Comparison of ENCODE assay signal across 18 cellular contexts in the genomic region with DNA sequence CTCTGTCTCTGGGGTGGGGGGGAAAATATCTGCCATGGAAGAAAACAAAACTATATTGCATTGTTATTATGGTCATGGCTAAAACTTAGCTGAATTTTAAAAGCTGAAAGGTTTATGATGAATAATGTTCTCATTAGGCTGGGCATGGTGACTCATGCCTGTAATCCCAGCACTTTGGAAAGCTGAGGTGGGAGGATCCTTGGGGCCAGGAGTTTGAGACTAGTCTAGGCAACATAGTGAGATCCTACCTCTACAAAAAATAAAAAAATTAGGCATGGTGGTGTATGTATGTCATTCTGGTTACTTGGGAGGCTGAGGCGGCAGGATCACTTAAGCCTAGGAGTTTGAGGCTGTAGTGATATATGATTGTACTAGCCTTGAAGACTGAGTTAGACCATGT. TPM values are rescaled to one million over a fixed set of nuclear protein-coding genes. Genes with fewer than 3 reads are reported as not detected.
DNase-seq lines count a peak whose midpoint lies in the region; ATAC-seq, FAIRE-seq and TF ChIP-seq lines count a peak whose summit lies in the region.
"Had no signal": no experiment of that assay in that cellular context is flagged by ENCODE, and none has a peak within 500 bp of the region (broad histone marks: within the 10 kb centered on the region; RNA-seq: fewer than 3 reads in every experiment).

No MANE protein-coding gene starts in this region.

- H4K20me1 ChIP-seq in GM23338 (replicated peaks; ENCODE audit: insufficient read depth) = 0 out of 2 replicates have a peak, but pooled peaks cover 3% of the 10 kb centered on the region

- H2AK5ac ChIP-seq in mesenchymal stem cell (ENCODE audit: low read length, severe bottlenecking) = no peak overlapping the region

- TF ChIP-seq CTCF in cardiac fibroblast (IDR thresholded peaks at IDR 0.05; ENCODE audit: low read depth, low read length) (no peak), GM23338 (conservative IDR thresholded peaks at IDR 0.05; ENCODE audit: low read depth in 2 of 2) (no peak)

- H3K27ac ChIP-seq in mesenchymal stem cell (ENCODE audit: low read length, poor library complexity, severe bottlenecking) (no peak overlapping the region), GM23338 (ENCODE audit: low read depth) (no peak overlapping the region)
- H3K27ac ChIP-seq: PC-9 had no signal

- H3K27me3 Mint-ChIP-seq in GM23338 (ENCODE audit: insufficient read depth, low read depth, poor library complexity) = peaks cover 8% of the 10 kb centered on the region
- H3K27me3 Mint-ChIP-seq in activated T-cell treated with anti-CD3 and anti-CD28 coated beads, Interleukin-2, amount 50 U/mL, for 4 hours (ENCODE audit: low read depth) = no peaks in the 10 kb centered on the region
- H3K27me3 Mint-ChIP-seq: activated CD4-positive, alpha-beta memory T cell treated with anti-CD3 and anti-CD28 coated beads for 36 hours; naive thymus-derived CD4-positive, alpha-beta T cell had no signal

- no peak overlapping the region for H3K4ac ChIP-seq in mesenchymal stem cell (ENCODE audit: low read depth in 1 of 2, low read length in 2 of 2)

- peaks cover 0 to 11% of the 10 kb centered on the region in 2 experiments for H3K36me3 ChIP-seq in mesenchymal stem cell (ENCODE audit: control insufficient read depth in 1 of 2, insufficient read depth in 2 of 2, low read depth in 1 of 2, low read length in 2 of 2)
- H3K36me3 ChIP-seq in GM23338 (ENCODE audit: insufficient read depth) = no peaks in the 10 kb centered on the region

- H3K4me3 ChIP-seq in cardiac fibroblast (replicated peaks in 1 of 2; ENCODE audit: low read depth in 2 of 2, low read length in 2 of 2) (no peak overlapping the region), mesenchymal stem cell (ENCODE audit: insufficient read depth in 1 of 2, low read depth in 1 of 2, low read length in 2 of 2) (no peak overlapping the region), GM23338 (no peak overlapping the region)
- H3K4me3 ChIP-seq: lung, PC-9 had no signal

- peaks cover 7% of the 10 kb centered on the region for H3K4me1 Mint-ChIP-seq in GM23338
- peaks cover 3% of the 10 kb centered on the region for H3K4me1 Mint-ChIP-seq in activated T-cell treated with anti-CD3 and anti-CD28 coated beads, Interleukin-2, amount 50 U/mL, for 4 hours (ENCODE audit: low read depth)

- H3K79me1 ChIP-seq in mesenchymal stem cell (replicated peaks; ENCODE audit: low read length, poor library complexity, severe bottlenecking) = peaks cover 18% of the 10 kb centered on the region

- 89% methylated on average over 1 of the region's 1 CpG for WGBS in mesenchymal stem cell

- H3K4me2 ChIP-seq in mesenchymal stem cell (ENCODE audit: low read length, poor library complexity, severe bottlenecking) (no peak overlapping the region), GM23338 (no peak overlapping the region)
- H3K4me2 ChIP-seq: PC-9 had no signal

- no peak overlapping the region for H2BK5ac ChIP-seq in mesenchymal stem cell (ENCODE audit: low read depth, low read length, poor library complexity, severe bottlenecking)

- H3K4me1 ChIP-seq in mesenchymal stem cell (ENCODE audit: control insufficient read depth, insufficient read depth, low read depth, low read length) (no peaks in the 10 kb centered on the region), GM23338 (ENCODE audit: insufficient read depth) (no peaks in the 10 kb centered on the region)

- no peaks in the 10 kb centered on the region for H3F3A ChIP-seq in GM23338 (replicated peaks; ENCODE audit: low read depth)

- no peak for FAIRE-seq in RCC 7860 (lab: Jason Lieb, UNC)
- FAIRE-seq: GM12891 had no signal

- H2AFZ ChIP-seq in mesenchymal stem cell (ENCODE audit: low read depth, low read length) (no peak overlapping the region), GM23338 (no peak overlapping the region)
- H2AFZ ChIP-seq: PC-9 had no signal

- no peak overlapping the region for H3K9ac ChIP-seq in mesenchymal stem cell (ENCODE audit: low read length)

- H3K14ac ChIP-seq in mesenchymal stem cell (ENCODE audit: low read length in 2 of 2) = no peak overlapping the region

- no peaks in the 10 kb centered on the region for H3K9me3 Mint-ChIP-seq in GM23338
- H3K9me3 Mint-ChIP-seq in activated T-cell treated with anti-CD3 and anti-CD28 coated beads, Interleukin-2, amount 50 U/mL, for 4 hours = no peaks in the 10 kb centered on the region
- H3K9me3 Mint-ChIP-seq: activated CD4-positive, alpha-beta memory T cell treated with anti-CD3 and anti-CD28 coated beads for 36 hours; naive thymus-derived CD4-positive, alpha-beta T cell had no signal

- H2BK120ac ChIP-seq in mesenchymal stem cell (ENCODE audit: low read depth, low read length) = no peak overlapping the region

- no peaks in the 10 kb centered on the region for H3K27me3 ChIP-seq in mesenchymal stem cell (ENCODE audit: control insufficient read depth in 1 of 2, insufficient read depth in 1 of 2, low read length in 2 of 2)
- H3K27me3 ChIP-seq in GM23338 (ENCODE audit: insufficient read depth) = no peaks in the 10 kb centered on the region

- no peak overlapping the region for H4K91ac ChIP-seq in mesenchymal stem cell (ENCODE audit: low read length)

- H3K9me2 ChIP-seq in GM23338 (ENCODE audit: insufficient read depth) = no peaks in the 10 kb centered on the region

- H3K4me3 Mint-ChIP-seq in GM23338 = no peak overlapping the region
- H3K4me3 Mint-ChIP-seq in activated T-cell treated with anti-CD3 and anti-CD28 coated beads, Interleukin-2, amount 50 U/mL, for 4 hours = no peak overlapping the region
- H3K4me3 Mint-ChIP-seq: activated CD4-positive, alpha-beta memory T cell treated with anti-CD3 and anti-CD28 coated beads for 36 hours; naive thymus-derived CD4-positive, alpha-beta T cell had no signal

- H3K9me3 ChIP-seq in mesenchymal stem cell (ENCODE audit: control insufficient read depth, low read length) = no peaks in the 10 kb centered on the region

- DNase-seq in ELR (ENCODE audit: low read depth) = peak; percentile 68
- peak; percentile 20 for DNase-seq in NCI-H226
- DNase-seq in cardiac fibroblast (ENCODE audit: low read depth in 2 of 2) = peak; percentile 8 to 45
- peak; percentile 24 for DNase-seq in mesenchymal stem cell
- DNase-seq in GM23338 (ENCODE audit: low spot score) = no peak
- no peak for DNase-seq in RCC 7860 (ENCODE audit: low spot score)
- DNase-seq in activated T-cell treated with anti-CD3 and anti-CD28 coated beads, Interleukin-2, amount 50 U/mL, for 4 hours = no peak
- DNase-seq in NCI-H1694 (lab: John Stamatoyannopoulos, UW) = no peak
- DNase-seq: activated CD4-positive, alpha-beta memory T cell treated with anti-CD3 and anti-CD28 coated beads for 36 hours; AML-193; GDM1; naive thymus-derived CD4-positive, alpha-beta T cell; NCI-H1092; NCI-H69; PC-9; stimulated activated CD4-positive, alpha-beta T cell treated with anti-CD3 and anti-CD28 coated beads, Interleukin-4, amount 100 ng/mL, for 1 hour had no signal

- no peak overlapping the region for H4K8ac ChIP-seq in mesenchymal stem cell (ENCODE audit: low read length)

- H3K27ac Mint-ChIP-seq in GM23338 = no peak overlapping the region
- H3K27ac Mint-ChIP-seq: activated CD4-positive, alpha-beta memory T cell treated with anti-CD3 and anti-CD28 coated beads for 36 hours had no signal

- ATAC-seq in GM23338 = no peak
- ATAC-seq in activated T-cell treated with anti-CD3 and anti-CD28 coated beads, Interleukin-2, amount 50 U/mL, for 4 hours = no peak
- ATAC-seq: naive thymus-derived CD4-positive, alpha-beta T cell had no signal

- H2BK12ac ChIP-seq in mesenchymal stem cell (ENCODE audit: low read length in 2 of 2) = no peak overlapping the region

- no peak overlapping the region for H2BK15ac ChIP-seq in mesenchymal stem cell (ENCODE audit: low read depth, poor library complexity, severe bottlenecking)

- peaks cover 27% of the 10 kb centered on the region for H3K79me2 ChIP-seq in GM23338 (replicated peaks; ENCODE audit: insufficient read depth)

- no peak overlapping the region for H3K23ac ChIP-seq in mesenchymal stem cell (ENCODE audit: low read length in 2 of 2)

- H3K18ac ChIP-seq in mesenchymal stem cell (ENCODE audit: low read depth in 1 of 2, low read length in 2 of 2) = no peak overlapping the region

- H3K36me3 Mint-ChIP-seq in GM23338 (ENCODE audit: low read depth) = peaks cover 16% of the 10 kb centered on the region
- H3K36me3 Mint-ChIP-seq in activated T-cell treated with anti-CD3 and anti-CD28 coated beads, Interleukin-2, amount 50 U/mL, for 4 hours (ENCODE audit: insufficient read depth) = peaks cover 15% of the 10 kb centered on the region

TF ChIP-seq in GM23338, 12 proteins besides CTCF, POLR2A, EP300 and RAD21 (continues in another document):
- no peak for TF ChIP-seq ZNF114 (CRISPR knock-in tag; IDR thresholded peaks at IDR 0.05)
- no peak for TF ChIP-seq STAT1 (IDR thresholded peaks at IDR 0.05; ENCODE audit: unreplicated experiment)
- TF ChIP-seq POLR2AphosphoS5 (IDR thresholded peaks at IDR 0.05; ENCODE audit: low read depth) = no peak
- TF ChIP-seq, protein P1, sequence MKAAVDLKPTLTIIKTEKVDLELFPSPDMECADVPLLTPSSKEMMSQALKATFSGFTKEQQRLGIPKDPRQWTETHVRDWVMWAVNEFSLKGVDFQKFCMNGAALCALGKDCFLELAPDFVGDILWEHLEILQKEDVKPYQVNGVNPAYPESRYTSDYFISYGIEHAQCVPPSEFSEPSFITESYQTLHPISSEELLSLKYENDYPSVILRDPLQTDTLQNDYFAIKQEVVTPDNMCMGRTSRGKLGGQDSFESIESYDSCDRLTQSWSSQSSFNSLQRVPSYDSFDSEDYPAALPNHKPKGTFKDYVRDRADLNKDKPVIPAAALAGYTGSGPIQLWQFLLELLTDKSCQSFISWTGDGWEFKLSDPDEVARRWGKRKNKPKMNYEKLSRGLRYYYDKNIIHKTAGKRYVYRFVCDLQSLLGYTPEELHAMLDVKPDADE (IDR thresholded peaks at IDR 0.05) = no peak
- TF ChIP-seq CREB1 (CRISPR knock-in tag; IDR thresholded peaks at IDR 0.05; ENCODE audit: low read depth) = no peak
- no peak for TF ChIP-seq NANOG (IDR thresholded peaks at IDR 0.05; ENCODE audit: borderline replicate concordance)
- no peak for TF ChIP-seq EZH2 (IDR thresholded peaks at IDR 0.05; ENCODE audit: low read depth, unreplicated experiment)

RNA-seq across cellular contexts. Expression of a gene that starts 44.5 kb away (rescaled TPM):
- polyA plus RNA-seq in mesenchymal stem cell (2013, experiment 1 of 2) = 11.3 TPM
- 10.3 TPM for polyA plus RNA-seq in mesenchymal stem cell (2013, experiment 2 of 2)
- 62.3 and 64.7 TPM in 2 replicates for total RNA-seq in GM23338 (2014; rRNA removed; shearing (Covaris generic))
- polyA plus RNA-seq in GM23338 (2016; fragmentation: Nextera tagmentation; extraction: Ambion mirVana) = 18.7 and 19.4 TPM in 2 replicates
- 10 to 100 TPM; 56.1 to 70.4 (median 60.5) TPM for total RNA-seq in activated T-cell treated with anti-CD3 and anti-CD28 coated beads, Interleukin-2, amount 50 U/mL, for 4 hours

RNA-seq across cellular contexts. Expression of a gene that starts 53.4 kb away (rescaled TPM):
- 19.2 TPM for polyA plus RNA-seq in mesenchymal stem cell (2013, experiment 1 of 2)
- 21.4 TPM for polyA plus RNA-seq in mesenchymal stem cell (2013, experiment 2 of 2)
- total RNA-seq in GM23338 (2014; rRNA removed; shearing (Covaris generic)) = 37.9 and 53.0 TPM in 2 replicates
- 56.5 and 60.6 TPM in 2 replicates for polyA plus RNA-seq in GM23338 (2016; fragmentation: Nextera tagmentation; extraction: Ambion mirVana)
- 10 to 100 TPM; 85.4 to 94.4 (median 93.4) TPM for total RNA-seq in activated T-cell treated with anti-CD3 and anti-CD28 coated beads, Interleukin-2, amount 50 U/mL, for 4 hours

Comparison
In these comparisons a context has a peak if more than half of its experiments do, and no peak if none do; other contexts are left out.
1. DNase-seq: peak in ELR (single experiment), NCI-H226 (single experiment), cardiac fibroblast (2 of 2) and mesenchymal stem cell (single experiment); none in GM23338 (single experiment), RCC 7860 (single experiment), activated T-cell treated with anti-CD3 and anti-CD28 coated beads, Interleukin-2, amount 50 U/mL, for 4 hours (single experiment) and NCI-H1694 (single experiment).